Comparison of ENCODE assay signal across 8 cellular contexts in genomic region chr11:107928046-107928766, GRCh38. TPM values are rescaled to one million over a fixed set of nuclear protein-coding genes. Genes with fewer than 3 reads are reported as not detected.
DNase-seq lines count a peak whose midpoint lies in the region; ATAC-seq and TF ChIP-seq lines count a peak whose summit lies in the region.

Gene RAB39A, plus strand, starts transcription at chr11:107928448. Its CDS starts 121 bp downstream, at chr11:107928569.

- CTCF ChIA-PET in SK-N-SH (lab: Yijun Ruan, JAX) = no interaction called here

- POLR2A ChIA-PET in SK-N-SH (lab: Yijun Ruan, JAX) = interaction anchor here (2.8 kb wide), 1 partner anchor 81 kb away, joined by 13 read pairs; the partner anchor contains the start of gene CUL5

- no peak within 1 kb of the TSS for H3K27ac Mint-ChIP-seq in activated naive CD8-positive, alpha-beta T cell treated with anti-CD3 and anti-CD28 coated beads for 36 hours
- H3K27ac Mint-ChIP-seq in osteocyte (ENCODE audit: unreplicated experiment) = no peak within 1 kb of the TSS

- 1% methylated on average over 35 of the region's 61 CpGs for WGBS in SK-N-SH (ENCODE audit: low lambda C conversion rate)
- 2% methylated on average over 61 of the region's 61 CpGs for WGBS in thymus

- H3K4me2 ChIP-seq in SK-N-SH = peak within 1 kb of the TSS; percentile 96

- H3K4me1 ChIP-seq in SK-N-SH (ENCODE audit: control insufficient read depth in 1 of 2, insufficient read depth in 2 of 2, low read depth in 1 of 2, low read length in 1 of 2) (peaks cover 0 to 5% of the 10 kb centered on the region in 2 experiments; a peak in 2 of 4 replicates), thymus (ENCODE audit: control insufficient read depth, insufficient read depth, low read length) (no peaks in the 10 kb centered on the region)

- peaks cover 61% of the 10 kb centered on the region for H3K27me3 Mint-ChIP-seq in activated naive CD8-positive, alpha-beta T cell treated with anti-CD3 and anti-CD28 coated beads for 36 hours
- H3K27me3 Mint-ChIP-seq in osteocyte (ENCODE audit: unreplicated experiment) = peaks cover 20% of the 10 kb centered on the region

- TF ChIP-seq EP300 in SK-N-SH (IDR thresholded peaks at IDR 0.05; ENCODE audit: borderline replicate concordance in 1 of 2, low read depth in 1 of 2, low read length in 1 of 2) = 0 out of 4 replicates have a peak, but pooled peaks of 1 of the 2 experiments have one; percentile 10

- intact Hi-C loops in Right ventricle myocardium superior (cut with DNase I) = no loop called here

- peaks cover 7% of the 10 kb centered on the region for H3K4me1 Mint-ChIP-seq in activated naive CD8-positive, alpha-beta T cell treated with anti-CD3 and anti-CD28 coated beads for 36 hours
- H3K4me1 Mint-ChIP-seq in osteocyte (ENCODE audit: unreplicated experiment) = peaks cover 9% of the 10 kb centered on the region

- H3K4me3 ChIP-seq in HFF-Myc (replicated peaks; ENCODE audit: low read depth, low read length) (peak within 1 kb of the TSS; percentile 2; the same call in 1 of the 2 replicates), NB4 (ENCODE audit: low read depth, low read length) (no peak within 1 kb of the TSS), SK-N-SH (ENCODE audit: low read depth in 2 of 2, low read length in 1 of 2) (peak within 1 kb of the TSS; percentile 61 to 69), thymus (ENCODE audit: low read length) (peak within 1 kb of the TSS; percentile 40)

- H3K27ac ChIP-seq in SK-N-SH (ENCODE audit: low read depth in 2 of 2, low read length in 1 of 2) = peak within 1 kb of the TSS in 1 of 2 experiments; percentile 87; a peak in 2 of 4 replicates
- H3K27ac ChIP-seq in thymus (ENCODE audit: low read depth) = peak within 1 kb of the TSS; percentile 42

- no peaks in the 10 kb centered on the region for H3K9me2 ChIP-seq in SK-N-SH

- peak within 1 kb of the TSS; percentile 73 for H3K4me3 Mint-ChIP-seq in activated naive CD8-positive, alpha-beta T cell treated with anti-CD3 and anti-CD28 coated beads for 36 hours
- peak within 1 kb of the TSS; percentile 62 for H3K4me3 Mint-ChIP-seq in osteocyte (ENCODE audit: unreplicated experiment)

- H3K9ac ChIP-seq in SK-N-SH = no peak within 1 kb of the TSS

- TF ChIP-seq RAD21 in SK-N-SH (IDR thresholded peaks at IDR 0.05; ENCODE audit: low read length) = no peak; the same call in 1 of the 2 replicates

- TF ChIP-seq CTCF in HFF-Myc (IDR thresholded peaks at IDR 0.05; ENCODE audit: low read depth, low read length, missing control alignments) = no peak
- TF ChIP-seq CTCF in NB4 (IDR thresholded peaks at IDR 0.05; ENCODE audit: low read depth, low read length) = no peak
- TF ChIP-seq CTCF in SK-N-SH (IDR thresholded peaks at IDR 0.05) = no peak
- no peak for TF ChIP-seq CTCF in osteocyte (IDR thresholded peaks at IDR 0.05)

- no peaks in the 10 kb centered on the region for H3F3A ChIP-seq in SK-N-SH (replicated peaks; ENCODE audit: insufficient read depth)

- no peaks in the 10 kb centered on the region for H3K9me3 Mint-ChIP-seq in activated naive CD8-positive, alpha-beta T cell treated with anti-CD3 and anti-CD28 coated beads for 36 hours
- H3K9me3 Mint-ChIP-seq in osteocyte (ENCODE audit: unreplicated experiment) = no peaks in the 10 kb centered on the region

- peaks cover 1% of the 10 kb centered on the region for H3K36me3 Mint-ChIP-seq in activated naive CD8-positive, alpha-beta T cell treated with anti-CD3 and anti-CD28 coated beads for 36 hours
- H3K36me3 Mint-ChIP-seq in osteocyte (ENCODE audit: unreplicated experiment) = no peaks in the 10 kb centered on the region

- no peaks in the 10 kb centered on the region for H3K79me2 ChIP-seq in SK-N-SH (ENCODE audit: insufficient read depth)

- H3K36me3 ChIP-seq in SK-N-SH (replicated peaks in 1 of 2; ENCODE audit: control insufficient read depth in 1 of 2, insufficient read depth in 2 of 2, low read length in 1 of 2) (no peaks in the 10 kb centered on the region), thymus (ENCODE audit: control insufficient read depth, insufficient read depth) (no peaks in the 10 kb centered on the region)

- H2AFZ ChIP-seq in SK-N-SH (ENCODE audit: low read depth) = peak within 1 kb of the TSS; percentile 88

- peak; percentile 94 for DNase-seq in GDM1 (lab: John Stamatoyannopoulos, UW)
- peak; percentile 45 for DNase-seq in HFF-Myc (ENCODE audit: extremely low read depth, low read depth)
- peak; percentile 89 for DNase-seq in NB4 (ENCODE audit: low read depth)
- peak; percentile 99 for DNase-seq in SK-N-SH
- peak; percentile 70 for DNase-seq in activated naive CD8-positive, alpha-beta T cell treated with anti-CD3 and anti-CD28 coated beads for 36 hours
- peak; percentile 88 for DNase-seq in Right ventricle myocardium superior
- peak; percentile 93 for DNase-seq in osteocyte (ENCODE audit: extremely low spot score, unreplicated experiment)

- no peak for TF ChIP-seq POLR2A in NB4 (IDR thresholded peaks at IDR 0.05; ENCODE audit: extremely low read depth, insufficient read length)

- H3K27me3 ChIP-seq in SK-N-SH (ENCODE audit: insufficient read depth) = peaks cover 8% of the 10 kb centered on the region; the same call in 1 of the 2 replicates
- H3K27me3 ChIP-seq in thymus (ENCODE audit: control insufficient read depth, insufficient read depth) = peaks cover 13% of the 10 kb centered on the region

- no peaks in the 10 kb centered on the region for H4K20me1 ChIP-seq in SK-N-SH (ENCODE audit: insufficient read depth)

- H3K9me3 ChIP-seq in SK-N-SH (no peaks in the 10 kb centered on the region), thymus (ENCODE audit: control insufficient read depth) (peaks cover 2% of the 10 kb centered on the region)

- ATAC-seq in Right ventricle myocardium superior (ENCODE audit: poor library complexity) = peak; percentile 97

TF ChIP-seq in SK-N-SH, 30 proteins besides CTCF, POLR2A, EP300 and RAD21 (continues in another document):
- TF ChIP-seq SMC3 (IDR thresholded peaks at IDR 0.05; ENCODE audit: low read depth, low read length) = no peak
- peak; percentile 60; the same call in 1 of the 2 replicates for TF ChIP-seq USF1 (IDR thresholded peaks at IDR 0.05; ENCODE audit: borderline replicate concordance, low read depth)
- no peak for TF ChIP-seq ELF1 (IDR thresholded peaks at IDR 0.05)
- TF ChIP-seq TCF12 (IDR thresholded peaks at IDR 0.05) = no peak
- TF ChIP-seq FOXM1 (IDR thresholded peaks at IDR 0.05; ENCODE audit: low read depth) = no peak
- no peak for TF ChIP-seq FOXJ3 (CRISPR knock-in tag; IDR thresholded peaks at IDR 0.05)
- TF ChIP-seq CHD2 (IDR thresholded peaks at IDR 0.05; ENCODE audit: low read length, partially characterized antibody) = peak; percentile 94
- no peak for TF ChIP-seq MEF2A (IDR thresholded peaks at IDR 0.05; ENCODE audit: borderline replicate concordance, low read depth)
- no peak for TF ChIP-seq YY1 (IDR thresholded peaks at IDR 0.05; ENCODE audit: low read depth)
- TF ChIP-seq EZH2phosphoT487 (IDR thresholded peaks at IDR 0.05; ENCODE audit: borderline replicate concordance, low read depth) = no peak
- TF ChIP-seq MAX (IDR thresholded peaks at IDR 0.05; ENCODE audit: low read depth) = peak; percentile 71; the same call in 1 of the 2 replicates
- TF ChIP-seq NFIC (IDR thresholded peaks at IDR 0.05; ENCODE audit: borderline replicate concordance) = no peak
- TF ChIP-seq SIN3A (IDR thresholded peaks at IDR 0.05; ENCODE audit: borderline replicate concordance, low read depth, low read length) = peak; percentile 87; the same call in 1 of the 2 replicates
- TF ChIP-seq TAF1 (IDR thresholded peaks at IDR 0.05; ENCODE audit: borderline replicate concordance, low read depth, low read length) = no peak
- no peak for TF ChIP-seq NRF1 (IDR thresholded peaks at IDR 0.05; ENCODE audit: low read depth, low read length)
- TF ChIP-seq RXRA (IDR thresholded peaks at IDR 0.05; ENCODE audit: borderline replicate concordance, low read depth) = no peak
- TF ChIP-seq FOSL2 (IDR thresholded peaks at IDR 0.05; ENCODE audit: borderline replicate concordance, low read depth) = no peak
- peak; percentile 88 for TF ChIP-seq IRF3 (IDR thresholded peaks at IDR 0.05; ENCODE audit: low read depth, low read length)

RNA-seq across cellular contexts. Expression of gene RAB39A, which starts in this region (rescaled TPM):
- polyA plus RNA-seq in SK-N-SH (2012; rRNA removed) (0.18 and 0.36 TPM in 2 replicates), thymus (0.66 TPM)
- polyA plus RNA-seq in SK-N-SH (2012; cell fraction: cytosol; rRNA removed) = 0.42 and 0.44 TPM in 2 replicates
- 0.09 and 0.11 TPM in 2 replicates for polyA plus RNA-seq in SK-N-SH (2012; cell fraction: nucleus; rRNA removed)
- total RNA-seq in activated naive CD8-positive, alpha-beta T cell treated with anti-CD3 and anti-CD28 coated beads for 36 hours = under 1 TPM in 1 of 2 experiments, not detected in 1; 0.26 TPM
- total RNA-seq in Right ventricle myocardium superior (0.51 TPM), osteocyte (not detected in 2 replicates)

Comparison
In these comparisons a context has a peak if more than half of its experiments do, and no peak if none do; other contexts are left out.
1. Peak in DNase-seq, H3K4me3 ChIP-seq and H3K4me2 ChIP-seq in SK-N-SH; RNA of the gene not detected or under 1 TPM.
2. Peak in DNase-seq in activated naive CD8-positive, alpha-beta T cell treated with anti-CD3 and anti-CD28 coated beads for 36 hours; RNA of the gene not detected or under 1 TPM.
3. Peak in DNase-seq and ATAC-seq in Right ventricle myocardium superior; RNA of the gene not detected or under 1 TPM.
4. Peak in DNase-seq in osteocyte; RNA of the gene not detected or under 1 TPM.
5. DNase-seq: peak in every context shown above with its lines; median percentile 99 in SK-N-SH; 94 in GDM1; 93 in osteocyte; 89 in NB4; 88 in Right ventricle myocardium superior; 70 in activated naive CD8-positive, alpha-beta T cell treated with anti-CD3 and anti-CD28 coated beads for 36 hours; 45 in HFF-Myc.